Comparison of ENCODE assay signal across 25 cellular contexts in genomic region chr15:93046120-93046519, GRCh38. TPM values are rescaled to one million over a fixed set of nuclear protein-coding genes. Genes with fewer than 3 reads are reported as not detected.
DNase-seq lines count a peak whose midpoint lies in the region; ATAC-seq and TF ChIP-seq lines count a peak whose summit lies in the region.
"Had no signal": no experiment of that assay in that cellular context is flagged by ENCODE, and none has a peak within 500 bp of the region (broad histone marks: within the 10 kb centered on the region; RNA-seq: fewer than 3 reads in every experiment).

No MANE protein-coding gene starts in this region.

- peak overlapping the region; percentile 16 to 39 for H3K27ac Mint-ChIP-seq in T-cell
- H3K27ac Mint-ChIP-seq in naive thymus-derived CD4-positive, alpha-beta T cell, result peak overlapping the region in 6 of 9 donors; percentile 3 to 63 (median 27)

- H3K27ac ChIP-seq in naive thymus-derived CD4-positive, alpha-beta T cell (ENCODE audit: low read depth, low read length), result no peak overlapping the region
- no peak overlapping the region for H3K27ac ChIP-seq in osteoblast (ENCODE audit: low read depth, low read length)
- H3K27ac ChIP-seq: 22Rv1 had no signal

- CTCF ChIA-PET in T-cell (lab: Charles Lee), result no interaction called here
- CTCF ChIA-PET in naive thymus-derived CD4-positive, alpha-beta T cell (lab: Charles Lee), result no interaction called here

- TF ChIP-seq CTCF in osteoblast (IDR thresholded peaks at IDR 0.05; ENCODE audit: extremely low read depth, low read depth, low read length), result no peak

- no peaks in the 10 kb centered on the region for H3K79me2 ChIP-seq in osteoblast (ENCODE audit: insufficient read depth, low read length)

- peaks cover 6 to 8% (median 7%) of the 10 kb centered on the region in 3 donors for H3K9me3 Mint-ChIP-seq in T-cell
- H3K9me3 Mint-ChIP-seq in naive thymus-derived CD4-positive, alpha-beta T cell, result peaks cover 0 to 11% (median 4%) of the 10 kb centered on the region in 11 donors

- H4K20me1 ChIP-seq in osteoblast (ENCODE audit: insufficient read depth, low read length), result no peaks in the 10 kb centered on the region

- intact Hi-C loops in naive thymus-derived CD4-positive, alpha-beta T cell (cut with micrococcal nuclease), result no loop called here

- peaks cover 0 to 8% (median 0%) of the 10 kb centered on the region in 3 experiments for H3K9me3 ChIP-seq in naive thymus-derived CD4-positive, alpha-beta T cell (ENCODE audit: control insufficient read depth in 2 of 3, low read length in 3 of 3)
- H3K9me3 ChIP-seq in osteoblast (ENCODE audit: low read depth, low read length), result no peaks in the 10 kb centered on the region

- H2AFZ ChIP-seq in osteoblast (ENCODE audit: low read length), result no peak overlapping the region

- H3K4me3 ChIP-seq in naive thymus-derived CD4-positive, alpha-beta T cell (ENCODE audit: low read length), result no peak overlapping the region
- no peak overlapping the region for H3K4me3 ChIP-seq in osteoblast (ENCODE audit: insufficient read depth, low read length)

- H3K27me3 Mint-ChIP-seq in T-cell, result peaks cover 0 to 4% of the 10 kb centered on the region in 2 donors
- H3K27me3 Mint-ChIP-seq in naive thymus-derived CD4-positive, alpha-beta T cell, result peaks cover 0 to 6% (median 0%) of the 10 kb centered on the region in 5 donors

- peaks cover 23 to 43% (median 28%) of the 10 kb centered on the region in 3 donors for H3K4me1 Mint-ChIP-seq in T-cell
- H3K4me1 Mint-ChIP-seq in naive thymus-derived CD4-positive, alpha-beta T cell, result peaks cover 6 to 40% (median 32%) of the 10 kb centered on the region in 7 donors

- H3K4me3 Mint-ChIP-seq in T-cell, result no peak overlapping the region
- peak overlapping the region in 2 of 10 donors; percentile 14 to 33 for H3K4me3 Mint-ChIP-seq in naive thymus-derived CD4-positive, alpha-beta T cell
- H3K4me3 Mint-ChIP-seq: CD14-positive monocyte had no signal

- no peak for ATAC-seq in T-cell (replicated peaks in 1 of 4)
- no peak for ATAC-seq in naive thymus-derived CD4-positive, alpha-beta T cell
- ATAC-seq: HepG2 had no signal

- DNase-seq in NCI-H82 (lab: John Stamatoyannopoulos, UW) (peak; percentile 21), NCI-H82 treated with DMSO at 0.1 percent for 48 hours (lab: John Stamatoyannopoulos, UW; ENCODE audit: unreplicated experiment) (no peak), T-cell (no peak), osteoblast (ENCODE audit: insufficient read length, low spot score, missing footprints) (peak; percentile 85), NOMO-1 (lab: John Stamatoyannopoulos, UW; ENCODE audit: unreplicated experiment in 2 of 2) (no peak), midbrain (lab: John Stamatoyannopoulos, UW) (no peak), islet precursor cell (no peak)
- no peak for DNase-seq in naive thymus-derived CD4-positive, alpha-beta T cell
- DNase-seq: ACHN, BE2C, Kasumi-1, NCI-H1092 treated with DMSO at 0.1 percent for 48 hours, NCI-H1436, NCI-H187 treated with DMSO at 0.1 percent for 48 hours, NCI-H446, NCI-H524 treated with DMSO at 0.1 percent for 48 hours, NCI-H774, RPMI8226, SHP77 had no signal

- no peaks in the 10 kb centered on the region for H3K27me3 ChIP-seq in naive thymus-derived CD4-positive, alpha-beta T cell (ENCODE audit: control insufficient read depth in 2 of 2, insufficient read depth in 2 of 2, low read length in 2 of 2)
- no peaks in the 10 kb centered on the region for H3K27me3 ChIP-seq in osteoblast (ENCODE audit: insufficient read depth, low read length)
- H3K27me3 ChIP-seq: BE2C had no signal

- H3K4me1 ChIP-seq in naive thymus-derived CD4-positive, alpha-beta T cell (ENCODE audit: control insufficient read depth in 2 of 2, insufficient read depth in 2 of 2, low read length in 2 of 2), result peaks cover 17 to 39% of the 10 kb centered on the region in 2 donors
- no peaks in the 10 kb centered on the region for H3K4me1 ChIP-seq in osteoblast (ENCODE audit: insufficient read depth, low read length)
- H3K4me1 ChIP-seq: BE2C had no signal

- peaks cover 7% of the 10 kb centered on the region for H3K36me3 Mint-ChIP-seq in T-cell
- H3K36me3 Mint-ChIP-seq in naive thymus-derived CD4-positive, alpha-beta T cell, result peaks cover 0 to 5% (median 3%) of the 10 kb centered on the region in 5 donors

- no peak overlapping the region for H3K4me2 ChIP-seq in osteoblast (ENCODE audit: insufficient read depth, low read length)

- POLR2A ChIA-PET in T-cell (lab: Charles Lee), result no interaction called here
- POLR2A ChIA-PET in naive thymus-derived CD4-positive, alpha-beta T cell (lab: Charles Lee), result no interaction called here

- H3K36me3 ChIP-seq in naive thymus-derived CD4-positive, alpha-beta T cell (ENCODE audit: control insufficient read depth in 2 of 3, insufficient read depth in 3 of 3, low read length in 3 of 3), result no peaks in the 10 kb centered on the region
- no peaks in the 10 kb centered on the region for H3K36me3 ChIP-seq in osteoblast (ENCODE audit: insufficient read depth, low read length)
- H3K36me3 ChIP-seq: BE2C had no signal

RNA-seq across cellular contexts. Expression of gene RGMA, which starts 42.9 kb away (rescaled TPM):
- total RNA-seq in T-cell (under 1 TPM in 3 of 5 donors, not detected in 2; 0.15 to 0.44 (median 0.23) TPM), osteoblast (2.5 and 3.2 TPM in 2 replicates)
- total RNA-seq in naive thymus-derived CD4-positive, alpha-beta T cell, result 1 to 10 TPM in 1 of 5 experiments, not detected in 4; 1.1 TPM
- polyA plus RNA-seq in naive thymus-derived CD4-positive, alpha-beta T cell, result not detected
- total RNA-seq: HepG2, HT1080, M059J, SK-MEL-5 had no signal
- polyA plus RNA-seq: HepG2 had no signal

Comparison
In these comparisons a context has a peak if more than half of its experiments do, and no peak if none do; other contexts are left out.
1. DNase-seq: peak in NCI-H82 (single experiment) and osteoblast (single experiment); none in NCI-H82 treated with DMSO at 0.1 percent for 48 hours (single experiment), T-cell (0 of 34), naive thymus-derived CD4-positive, alpha-beta T cell (0 of 9), NOMO-1 (0 of 2), midbrain (single experiment) and islet precursor cell (single experiment).